ENCODE assay signal across 11 cellular contexts in genomic region chr15:71125831-71126453, GRCh38. TPM values are rescaled to one million over a fixed set of nuclear protein-coding genes. Genes with fewer than 3 reads are reported as not detected.
A peak's percentile ranks its signal among the peaks of the same experiment; 100 is the strongest.
DNase-seq lines count a peak whose midpoint lies in the region; ATAC-seq and TF ChIP-seq lines count a peak whose summit lies in the region.
"Had no signal": no experiment of that assay in that cellular context is flagged by ENCODE, and none has a peak within 500 bp of the region (broad histone marks: within the 10 kb centered on the region; RNA-seq: fewer than 3 reads in every experiment).

No MANE protein-coding gene starts in this region.

- H3K4me1 ChIP-seq in Panc1 (ENCODE audit: control insufficient read depth, insufficient read depth, low read length) (peaks cover 39% of the 10 kb centered on the region), smooth muscle cell (ENCODE audit: low read depth) (no peaks in the 10 kb centered on the region), adrenal gland (replicated peaks in 1 of 2) (no peaks in the 10 kb centered on the region)
- H3K4me1 ChIP-seq: upper lobe of left lung had no signal

- intact Hi-C loops in Panc1 (cut with micrococcal nuclease; ENCODE audit: unreplicated experiment) (no loop called here), adrenal gland (cut with DNase I) (no loop called here)

- H3K36me3 ChIP-seq in Panc1 (ENCODE audit: control insufficient read depth, insufficient read depth, low read length), result no peaks in the 10 kb centered on the region
- no peaks in the 10 kb centered on the region for H3K36me3 ChIP-seq in smooth muscle cell (ENCODE audit: low read depth)
- no peaks in the 10 kb centered on the region for H3K36me3 ChIP-seq in adrenal gland (replicated peaks in 1 of 2)
- H3K36me3 ChIP-seq: upper lobe of left lung had no signal

- no peaks in the 10 kb centered on the region for H3F3A ChIP-seq in smooth muscle cell (ENCODE audit: low read depth)

- H3K9me3 ChIP-seq in Panc1 (ENCODE audit: control insufficient read depth, insufficient read depth, low read depth, low read length) (no peaks in the 10 kb centered on the region), smooth muscle cell (replicated peaks; ENCODE audit: low read depth) (no peaks in the 10 kb centered on the region), adrenal gland (replicated peaks in 1 of 3) (no peaks in the 10 kb centered on the region)
- H3K9me3 ChIP-seq: upper lobe of left lung had no signal

- 86% methylated on average over 14 of the region's 14 CpGs for WGBS in smooth muscle cell (ENCODE audit: low lambda C conversion rate)
- 70 to 86% (median 79%) methylated on average over 5 to 14 of the region's 14 CpGs for WGBS in adrenal gland, 4 donors

- no peak for DNase-seq in Panc1 (ENCODE audit: low read depth, low spot score)
- DNase-seq in germinal center (ENCODE audit: low spot score), result peak; percentile 12
- no peak for DNase-seq in smooth muscle cell (lab: John Stamatoyannopoulos, UW; ENCODE audit: unreplicated experiment)
- DNase-seq in adrenal gland, result no peak
- DNase-seq in NCI-H510A (lab: John Stamatoyannopoulos, UW), result no peak
- DNase-seq in SK-N-DZ (ENCODE audit: low spot score), result no peak
- DNase-seq in stimulated activated CD4-positive, alpha-beta T cell treated with anti-CD3 and anti-CD28 coated beads, Interleukin-12 subunit alpha, Interleukin-12 subunit beta, amount 100 ng/mL, for 4 hours, result no peak
- DNase-seq: effector CD8-positive, alpha-beta T cell; NCI-H187 had no signal

- H3K9ac ChIP-seq in smooth muscle cell (ENCODE audit: low read depth), result no peak overlapping the region

- no peak overlapping the region for H2AFZ ChIP-seq in smooth muscle cell (ENCODE audit: low read depth)

- TF ChIP-seq CTCF in GM12874 (IDR thresholded peaks at IDR 0.05; ENCODE audit: insufficient read depth, low read depth, low read length), result peak; percentile 37; the same call in 1 of the 2 replicates
- peak; percentile 75 for TF ChIP-seq CTCF in Panc1 (IDR thresholded peaks at IDR 0.05)
- peak; percentile 6 for TF ChIP-seq CTCF in smooth muscle cell (IDR thresholded peaks at IDR 0.05; ENCODE audit: borderline replicate concordance, insufficient read depth, poor library complexity, severe bottlenecking)
- TF ChIP-seq CTCF in adrenal gland (IDR thresholded peaks at IDR 0.05), result peak in 2 of 6 experiments; percentile 16 to 36

- peak overlapping the region; percentile 15; the same call in 1 of the 2 replicates for H3K27ac ChIP-seq in Panc1 (ENCODE audit: low read length)
- H3K27ac ChIP-seq in smooth muscle cell (ENCODE audit: low read depth), result no peak overlapping the region
- H3K27ac ChIP-seq in adrenal gland, result peak overlapping the region in 2 of 5 donors; percentile 36 to 41
- H3K27ac ChIP-seq: upper lobe of left lung had no signal

- H3K27me3 ChIP-seq in Panc1 (ENCODE audit: control insufficient read depth, insufficient read depth, low read length) (no peaks in the 10 kb centered on the region), smooth muscle cell (ENCODE audit: low read depth) (no peaks in the 10 kb centered on the region), adrenal gland (no peaks in the 10 kb centered on the region)
- H3K27me3 ChIP-seq: upper lobe of left lung had no signal

- no peak for TF ChIP-seq POLR2A in adrenal gland (IDR thresholded peaks at IDR 0.05)

- no peaks in the 10 kb centered on the region for H3K79me2 ChIP-seq in smooth muscle cell (ENCODE audit: low read depth)

- no peak overlapping the region for H3K4me2 ChIP-seq in smooth muscle cell

- POLR2A ChIA-PET in Panc1 (lab: Charles Lee), result no interaction called here

- CTCF ChIA-PET in Panc1 (lab: Charles Lee), result interaction anchor here (0.8 kb wide), 1 partner anchor 224 kb away, joined by 4 read pairs; no protein-coding TSS in a partner anchor

- ATAC-seq in Panc1, result peak; percentile 75

- in situ Hi-C loops in Panc1 (cut with HindIII; ENCODE audit: low pct_unique_long_range_greater_than_20kb, low sequenced_read_pairs), result no loop called here

- H3K4me3 ChIP-seq in Panc1 (ENCODE audit: low read depth in 2 of 2, low read length in 2 of 2) (no peak overlapping the region), smooth muscle cell (no peak overlapping the region), adrenal gland (no peak overlapping the region)
- H3K4me3 ChIP-seq: upper lobe of left lung had no signal

- BruUV-seq in Panc1 (replicated peaks; lab: Mats Ljungman, UMichigan), result no TSS peak

- no peaks in the 10 kb centered on the region for H4K20me1 ChIP-seq in smooth muscle cell (ENCODE audit: low read depth)

RNA-seq across cellular contexts. Expression of gene THSD4, which starts 10.7 kb away (rescaled TPM):
- total RNA-seq in Panc1 (2021; ENCODE audit: unreplicated experiment) (65.4 TPM), smooth muscle cell (4.1 and 6.5 TPM in 2 replicates), adrenal gland (10 to 100 TPM; 16.0 to 53.2 (median 26.7) TPM)
- 51.1 TPM for polyA plus RNA-seq in Panc1 (2012; ENCODE audit: insufficient read length)
- polyA plus RNA-seq in smooth muscle cell (2.5 and 7.6 TPM in 2 replicates), adrenal gland (10 to 100 TPM in 1 of 3 donors, 1 to 10 TPM in 2; 5.3 to 24.1 (median 8.1) TPM)
- not detected in 2 replicates for polyA plus RNA-seq in SK-N-DZ (2014; cell fraction: cytosol; rRNA removed)
- polyA plus RNA-seq in SK-N-DZ (2014; cell fraction: nucleus; rRNA removed), result not detected in 2 replicates
